Comparison of ENCODE assay signal across 9 cellular contexts in genomic region chr3:65672876-65673815, GRCh38.
DNase-seq lines count a peak whose midpoint lies in the region; ATAC-seq and TF ChIP-seq lines count a peak whose summit lies in the region.
"Had no signal": no experiment of that assay in that cellular context is flagged by ENCODE, and none has a peak within 500 bp of the region (broad histone marks: within the 10 kb centered on the region; RNA-seq: fewer than 3 reads in every experiment).

No MANE protein-coding gene starts in this region.

- no peak for ATAC-seq in stimulated activated naive CD8-positive, alpha-beta T cell treated with anti-CD3 and anti-CD28 coated beads, Interleukin-15, Interleukin-2, amounts not matched to agents 100 U/mL and 50 U/mL, for 24 hours
- ATAC-seq in HG02759 (IDR thresholded peaks at IDR 0.05; ENCODE audit: unreplicated experiment): no peak

- H3K36me3 ChIP-seq in ascending aorta: no peaks in the 10 kb centered on the region
- H3K36me3 ChIP-seq: neutrophil had no signal

- TF ChIP-seq CTCF in AG10803 (conservative IDR thresholded peaks at IDR 0.05; ENCODE audit: low read length) (peak; percentile 72), GM10266 (IDR thresholded peaks at IDR 0.05; ENCODE audit: control insufficient read depth, insufficient read depth, low read depth, missing control alignments) (peak; percentile 68), ascending aorta (IDR thresholded peaks at IDR 0.05) (peak; percentile 33 to 69 (median 58))

- no peaks in the 10 kb centered on the region for H3K9me3 ChIP-seq in ascending aorta
- H3K9me3 ChIP-seq: neutrophil had no signal

- peaks cover 0 to 3% of the 10 kb centered on the region in 2 donors for H3K4me1 ChIP-seq in ascending aorta

- intact Hi-C loops in ascending aorta (cut with DNase I): loop anchor here (2.0 kb wide), 1 partner anchor 234 kb away; no protein-coding TSS in a partner anchor

- H3K4me3 ChIP-seq in AG10803 (ENCODE audit: low read length) (no peak overlapping the region), ascending aorta (no peak overlapping the region)

- H3K27ac ChIP-seq in ascending aorta: no peak overlapping the region
- H3K27ac ChIP-seq: neutrophil had no signal

- no peaks in the 10 kb centered on the region for H3K27me3 ChIP-seq in ascending aorta
- H3K27me3 ChIP-seq: neutrophil had no signal

- DNase-seq in AG10803 (ENCODE audit: low read depth): peak; percentile 30
- DNase-seq in GM10266 (ENCODE audit: extremely low spot score): peak; percentile 8
- DNase-seq in NCI-H1930 (lab: John Stamatoyannopoulos, UW): peak; percentile 1 to 5
- DNase-seq in ascending aorta (ENCODE audit: low spot score in 2 of 2): no peak
- DNase-seq in iPS-NIHi11 (ENCODE audit: low spot score): peak; percentile 59
- peak; percentile 32 for DNase-seq in stimulated activated naive CD8-positive, alpha-beta T cell treated with anti-CD3 and anti-CD28 coated beads, Interleukin-15, Interleukin-2, amounts not matched to agents 100 U/mL and 50 U/mL, for 24 hours
- no peak for DNase-seq in DMS114 treated with DMSO at 0.1 percent for 48 hours (lab: John Stamatoyannopoulos, UW; ENCODE audit: unreplicated experiment)

Comparison
In these comparisons a context has a peak if more than half of its experiments do, and no peak if none do; other contexts are left out.
1. DNase-seq: peak in AG10803 (single experiment), GM10266 (single experiment), NCI-H1930 (2 of 2), iPS-NIHi11 (single experiment) and stimulated activated naive CD8-positive, alpha-beta T cell treated with anti-CD3 and anti-CD28 coated beads, Interleukin-15, Interleukin-2, amounts not matched to agents 100 U/mL and 50 U/mL, for 24 hours (single experiment); none in ascending aorta (0 of 2) and DMS114 treated with DMSO at 0.1 percent for 48 hours (single experiment).
2. Peak in every context shown above with its lines, with median percentiles within 50 percentile points of each other: CTCF ChIP-seq.